In the genomic region with DNA sequence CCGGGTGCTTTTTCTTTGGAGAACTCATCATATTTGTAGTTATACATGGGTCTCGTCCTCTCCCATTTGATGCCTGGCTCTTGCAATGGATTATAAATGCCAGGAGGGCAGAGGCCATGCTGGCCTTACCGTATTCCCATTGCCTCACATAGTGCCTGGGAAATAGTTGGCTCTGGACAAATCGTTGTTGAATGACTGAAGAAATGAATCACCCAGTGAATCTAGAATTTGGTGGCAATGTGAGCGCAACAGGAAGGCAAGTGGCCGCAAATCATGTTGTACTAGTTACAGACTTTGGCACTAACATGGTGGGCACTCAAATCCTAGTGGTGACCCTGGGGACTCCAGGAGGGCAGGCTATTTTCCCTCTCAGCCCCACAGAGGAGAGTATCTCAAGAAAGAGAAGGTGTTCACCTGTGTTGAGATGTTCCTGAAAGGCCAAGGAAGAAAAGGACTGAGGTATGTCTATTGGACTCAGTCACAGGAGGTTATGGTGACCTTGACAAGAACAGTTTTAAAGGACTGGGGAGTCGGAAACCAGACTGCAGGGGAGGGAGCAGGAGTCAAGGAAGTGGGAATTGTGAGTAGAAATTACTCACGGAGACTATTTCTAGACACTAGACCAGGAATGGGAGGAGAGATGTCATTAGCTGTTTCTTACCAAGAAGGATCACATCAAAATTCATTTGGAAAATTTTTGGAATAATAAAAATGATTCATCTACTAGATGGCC, we compare ENCODE assay signal across 23 cellular contexts.
DNase-seq lines count a peak whose midpoint lies in the region; TF ChIP-seq lines count a peak whose summit lies in the region.
"Had no signal": no experiment of that assay in that cellular context is flagged by ENCODE, and none has a peak within 500 bp of the region (broad histone marks: within the 10 kb centered on the region; RNA-seq: fewer than 3 reads in every experiment).

No MANE protein-coding gene starts in this region.

- peak; percentile 49 for TF ChIP-seq CTCF in endodermal cell (conservative IDR thresholded peaks at IDR 0.05)
- TF ChIP-seq CTCF in type B pancreatic cell (conservative IDR thresholded peaks at IDR 0.05): peak; percentile 36
- TF ChIP-seq CTCF in RWPE1 (conservative IDR thresholded peaks at IDR 0.05; ENCODE audit: low read depth): no peak

- H3K4me3 Mint-ChIP-seq in endodermal cell (no peak overlapping the region), type B pancreatic cell (no peak overlapping the region)
- H3K4me3 Mint-ChIP-seq: activated naive CD8-positive, alpha-beta T cell treated with anti-CD3 and anti-CD28 coated beads, Interleukin-2, amount 10 ng/mL, durations not matched to agents 7 days and 5 days; brain; stimulated activated effector memory CD8-positive, alpha-beta T cell treated with anti-CD3 and anti-CD28 coated beads, Interleukin-12 subunit alpha, Interleukin-12 subunit beta, amount 100 ng/mL, for 72 hours had no signal

- no peaks in the 10 kb centered on the region for H3K36me3 ChIP-seq in endodermal cell (ENCODE audit: control insufficient read depth, insufficient read depth, low read length)
- H3K36me3 ChIP-seq: colonic mucosa, HAP-1, tibial nerve had no signal

- POLR2A ChIA-PET in RWPE1 (lab: Yijun Ruan, JAX; ENCODE audit: low non-redundant PET): no interaction called here

- H3K9me3 Mint-ChIP-seq in endodermal cell: no peaks in the 10 kb centered on the region
- H3K9me3 Mint-ChIP-seq in type B pancreatic cell: no peaks in the 10 kb centered on the region
- H3K9me3 Mint-ChIP-seq: activated naive CD8-positive, alpha-beta T cell treated with anti-CD3 and anti-CD28 coated beads, Interleukin-2, amount 10 ng/mL, durations not matched to agents 7 days and 5 days; activated T-helper 2 cell treated with anti-CD3 and anti-CD28 coated beads, Interferon-gamma antibody, Interleukin-2, Interleukin-4, amounts not matched to agents 10 μg/mL and 5 μg/mL and 100 μg/mL, durations not matched to agents 14 hours and 24 hours and 36 hours; brain; stimulated activated effector memory CD8-positive, alpha-beta T cell treated with anti-CD3 and anti-CD28 coated beads, Interleukin-12 subunit alpha, Interleukin-12 subunit beta, amount 100 ng/mL, for 72 hours had no signal

- WGBS in endodermal cell (ENCODE audit: insufficient coverage in 1 of 2, insufficient read length in 1 of 2), 2 experiments: 91 to 92% methylated on average over 7 to 8 of the region's 8 CpGs

- no peaks in the 10 kb centered on the region for H3K4me1 ChIP-seq in endodermal cell (ENCODE audit: control insufficient read depth, insufficient read depth, low read length)
- H3K4me1 ChIP-seq: colonic mucosa had no signal

- H3K9me3 ChIP-seq in endodermal cell (ENCODE audit: control insufficient read depth, low read length): no peaks in the 10 kb centered on the region
- H3K9me3 ChIP-seq: colonic mucosa, HAP-1, tibial nerve had no signal

- no peak overlapping the region for H3K4me3 ChIP-seq in endodermal cell (ENCODE audit: low read length)
- H3K4me3 ChIP-seq: colonic mucosa, HAP-1, PC-9, tibial nerve had no signal

- H3K27ac Mint-ChIP-seq in endodermal cell: no peak overlapping the region
- no peak overlapping the region for H3K27ac Mint-ChIP-seq in type B pancreatic cell
- H3K27ac Mint-ChIP-seq: activated naive CD8-positive, alpha-beta T cell treated with anti-CD3 and anti-CD28 coated beads, Interleukin-2, amount 10 ng/mL, durations not matched to agents 7 days and 5 days; activated T-helper 2 cell treated with anti-CD3 and anti-CD28 coated beads, Interferon-gamma antibody, Interleukin-2, Interleukin-4, amounts not matched to agents 10 μg/mL and 5 μg/mL and 100 μg/mL, durations not matched to agents 14 hours and 24 hours and 36 hours; brain; stimulated activated effector memory CD8-positive, alpha-beta T cell treated with anti-CD3 and anti-CD28 coated beads, Interleukin-12 subunit alpha, Interleukin-12 subunit beta, amount 100 ng/mL, for 72 hours had no signal

- no peak overlapping the region for H3K9ac ChIP-seq in endodermal cell (ENCODE audit: extremely low read depth, low read length, poor library complexity, severe bottlenecking)

- H3K27ac ChIP-seq in endodermal cell (ENCODE audit: low read depth, low read length) (no peak overlapping the region), RWPE1 (no peak overlapping the region)
- H3K27ac ChIP-seq: colonic mucosa, HL-60, PC-9 had no signal

- no peaks in the 10 kb centered on the region for H3K4me1 Mint-ChIP-seq in endodermal cell
- H3K4me1 Mint-ChIP-seq in type B pancreatic cell (ENCODE audit: unreplicated experiment): peaks cover 6% of the 10 kb centered on the region
- H3K4me1 Mint-ChIP-seq: activated naive CD8-positive, alpha-beta T cell treated with anti-CD3 and anti-CD28 coated beads, Interleukin-2, amount 10 ng/mL, durations not matched to agents 7 days and 5 days; stimulated activated effector memory CD8-positive, alpha-beta T cell treated with anti-CD3 and anti-CD28 coated beads, Interleukin-12 subunit alpha, Interleukin-12 subunit beta, amount 100 ng/mL, for 72 hours had no signal

- CTCF ChIA-PET in RWPE1 (lab: Yijun Ruan, JAX): no interaction called here

- H3K27me3 ChIP-seq in endodermal cell (ENCODE audit: control insufficient read depth, insufficient read depth, low read length, poor library complexity, severe bottlenecking): no peaks in the 10 kb centered on the region
- H3K27me3 ChIP-seq: colonic mucosa, tibial nerve had no signal

- H3K36me3 Mint-ChIP-seq in endodermal cell (ENCODE audit: low read depth): no peaks in the 10 kb centered on the region
- no peaks in the 10 kb centered on the region for H3K36me3 Mint-ChIP-seq in type B pancreatic cell
- H3K36me3 Mint-ChIP-seq: activated naive CD8-positive, alpha-beta T cell treated with anti-CD3 and anti-CD28 coated beads, Interleukin-2, amount 10 ng/mL, durations not matched to agents 7 days and 5 days; brain; stimulated activated effector memory CD8-positive, alpha-beta T cell treated with anti-CD3 and anti-CD28 coated beads, Interleukin-12 subunit alpha, Interleukin-12 subunit beta, amount 100 ng/mL, for 72 hours had no signal

- H3K27me3 Mint-ChIP-seq in endodermal cell (ENCODE audit: insufficient read depth): peaks cover 11% of the 10 kb centered on the region
- H3K27me3 Mint-ChIP-seq in type B pancreatic cell: peaks cover 33% of the 10 kb centered on the region

- DNase-seq in activated CD8-positive, alpha-beta memory T cell treated with anti-CD3 and anti-CD28 coated beads for 24 hours: peak; percentile 3
- DNase-seq in activated CD8-positive, alpha-beta memory T cell treated with anti-CD3 and anti-CD28 coated beads, Interleukin-2, amount 50 U/mL, for 4 hours: no peak
- DNase-seq in endodermal cell: no peak
- DNase-seq in mesenteric fat pad (ENCODE audit: low spot score): peak; percentile 11
- DNase-seq in type B pancreatic cell (ENCODE audit: extremely low spot score, unreplicated experiment): no peak
- no peak for DNase-seq in RWPE1 (ENCODE audit: low spot score)
- DNase-seq in RKO (ENCODE audit: low spot score): no peak
- DNase-seq in NOMO-1 (lab: John Stamatoyannopoulos, UW; ENCODE audit: unreplicated experiment in 2 of 2): no peak
- DNase-seq: activated naive CD8-positive, alpha-beta T cell treated with anti-CD3 and anti-CD28 coated beads, Interleukin-2, amount 10 ng/mL, durations not matched to agents 7 days and 5 days; colonic mucosa; DMS153; foreskin melanocyte; NCI-H1694; NCI-H774; PC-9; retina; stimulated activated CD4-positive, alpha-beta T cell treated with anti-CD3 and anti-CD28 coated beads, Interleukin-15, amount 100 ng/mL, for 24 hours had no signal

Comparison
In these comparisons a context has a peak if more than half of its experiments do, and no peak if none do; other contexts are left out.
1. DNase-seq: peak in activated CD8-positive, alpha-beta memory T cell treated with anti-CD3 and anti-CD28 coated beads for 24 hours (single experiment) and mesenteric fat pad (single experiment); none in activated CD8-positive, alpha-beta memory T cell treated with anti-CD3 and anti-CD28 coated beads, Interleukin-2, amount 50 U/mL, for 4 hours (single experiment), endodermal cell (single experiment), type B pancreatic cell (single experiment), RWPE1 (single experiment), RKO (single experiment) and NOMO-1 (0 of 2).